Comparison of ENCODE assay signal across 2 cellular contexts in the genomic region with DNA sequence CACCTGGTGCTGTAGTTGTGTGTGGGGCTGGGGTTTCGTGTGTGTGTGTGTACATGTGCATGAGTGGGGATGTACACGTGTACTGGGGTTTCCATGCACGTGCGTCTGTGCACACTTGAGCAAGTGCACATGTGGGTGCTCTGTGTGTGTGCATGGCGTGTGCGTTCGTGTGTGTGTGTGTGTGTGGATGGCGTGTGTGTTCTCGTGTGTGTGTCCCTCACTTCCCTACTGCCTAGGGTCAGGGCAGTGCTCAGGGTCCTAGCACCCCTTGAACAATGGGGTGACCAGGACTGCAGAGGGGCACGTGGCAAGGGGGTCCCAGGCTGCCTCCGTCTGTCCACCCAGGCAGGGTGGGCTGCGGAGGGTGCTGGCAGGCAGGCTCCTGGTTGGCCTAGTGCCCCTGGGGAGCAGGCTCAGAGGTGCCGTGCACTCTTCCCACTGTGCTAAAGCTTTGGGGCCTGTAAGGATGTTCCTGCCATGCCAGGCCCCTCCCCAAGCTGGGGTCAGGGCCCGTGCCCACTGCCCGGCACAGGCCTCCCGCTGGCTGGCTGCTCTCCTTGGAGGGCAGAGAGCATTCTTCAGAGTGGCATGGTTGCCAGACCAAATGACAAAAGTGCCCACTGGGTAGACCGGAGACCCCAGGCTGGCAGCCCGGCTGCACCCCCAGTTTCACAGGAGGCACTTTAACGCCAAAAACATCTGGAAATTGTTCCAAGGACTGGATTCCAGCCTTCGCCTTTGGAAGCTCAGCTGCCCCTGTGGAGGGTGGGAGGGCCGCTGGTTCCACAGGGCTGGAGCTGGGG.
TF ChIP-seq lines count a peak whose summit lies in the region.

No MANE protein-coding gene starts in this region.

TF ChIP-seq in HEK293, 187 proteins besides CTCF, POLR2A, EP300 and RAD21:
- TF ChIP-seq, protein P1, sequence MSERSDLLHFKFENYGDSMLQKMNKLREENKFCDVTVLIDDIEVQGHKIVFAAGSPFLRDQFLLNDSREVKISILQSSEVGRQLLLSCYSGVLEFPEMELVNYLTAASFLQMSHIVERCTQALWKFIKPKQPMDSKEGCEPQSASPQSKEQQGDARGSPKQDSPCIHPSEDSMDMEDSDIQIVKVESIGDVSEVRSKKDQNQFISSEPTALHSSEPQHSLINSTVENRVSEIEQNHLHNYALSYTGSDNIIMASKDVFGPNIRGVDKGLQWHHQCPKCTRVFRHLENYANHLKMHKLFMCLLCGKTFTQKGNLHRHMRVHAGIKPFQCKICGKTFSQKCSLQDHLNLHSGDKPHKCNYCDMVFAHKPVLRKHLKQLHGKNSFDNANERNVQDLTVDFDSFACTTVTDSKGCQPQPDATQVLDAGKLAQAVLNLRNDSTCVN (tag by site-specific recombination; optimal IDR thresholded peaks at IDR 0.05), result peak; percentile 15
- TF ChIP-seq, protein P2, sequence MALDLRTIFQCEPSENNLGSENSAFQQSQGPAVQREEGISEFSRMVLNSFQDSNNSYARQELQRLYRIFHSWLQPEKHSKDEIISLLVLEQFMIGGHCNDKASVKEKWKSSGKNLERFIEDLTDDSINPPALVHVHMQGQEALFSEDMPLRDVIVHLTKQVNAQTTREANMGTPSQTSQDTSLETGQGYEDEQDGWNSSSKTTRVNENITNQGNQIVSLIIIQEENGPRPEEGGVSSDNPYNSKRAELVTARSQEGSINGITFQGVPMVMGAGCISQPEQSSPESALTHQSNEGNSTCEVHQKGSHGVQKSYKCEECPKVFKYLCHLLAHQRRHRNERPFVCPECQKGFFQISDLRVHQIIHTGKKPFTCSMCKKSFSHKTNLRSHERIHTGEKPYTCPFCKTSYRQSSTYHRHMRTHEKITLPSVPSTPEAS (tag by site-specific recombination; IDR thresholded peaks at IDR 0.05), result peak; percentile 17; the same call in 1 of the 2 replicates
- no peak for TF ChIP-seq ZNF692 (tag by site-specific recombination; IDR thresholded peaks at IDR 0.05)

TF ChIP-seq in GM12878, 131 proteins besides CTCF, POLR2A, EP300 and RAD21:
- TF ChIP-seq BCL3 (IDR thresholded peaks at IDR 0.05; ENCODE audit: borderline replicate concordance, insufficient read depth, low read depth, low read length, poor library complexity, severe bottlenecking) (peak; percentile 87), ZNF207 (IDR thresholded peaks at IDR 0.05; ENCODE audit: borderline replicate concordance) (no peak), PBX3 (IDR thresholded peaks at IDR 0.05; ENCODE audit: insufficient replicate concordance, low read depth, low read length) (peak; percentile 26)
